ENCODE assay signal across 1 cellular context in the genomic region with DNA sequence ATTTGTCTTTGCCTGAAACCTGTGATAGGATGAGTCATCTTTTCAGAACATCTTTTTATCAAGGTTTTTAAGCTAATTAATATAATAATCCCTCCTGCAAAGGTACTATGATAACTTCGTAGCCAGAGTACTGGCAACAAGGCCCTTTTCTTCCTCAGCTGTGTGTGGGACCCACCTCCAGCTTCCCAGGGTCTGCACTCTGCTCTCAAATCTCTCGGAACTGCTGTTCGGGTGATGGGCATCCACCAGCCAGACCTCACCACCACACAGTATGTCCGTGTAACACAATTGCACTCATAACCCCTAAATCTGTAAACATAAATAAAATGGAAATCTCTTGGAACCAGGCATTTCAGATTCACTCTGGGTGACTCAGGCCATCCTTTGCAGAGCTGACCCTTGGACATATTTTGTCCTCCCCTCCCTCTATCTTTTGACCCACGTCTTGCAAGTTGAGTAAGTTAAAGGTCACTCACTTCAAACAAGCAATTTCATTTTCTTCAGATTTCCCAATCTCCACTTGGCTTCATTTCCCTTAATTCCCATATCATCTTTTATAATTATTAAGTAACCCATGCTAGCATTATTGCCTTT.
TF ChIP-seq lines count a peak whose summit lies in the region.

No MANE protein-coding gene starts in this region.

TF ChIP-seq in A549, 52 proteins besides CTCF, POLR2A, EP300 and RAD21 (continued from another document):
- TF ChIP-seq MYC (IDR thresholded peaks at IDR 0.05; ENCODE audit: borderline replicate concordance, low read length), result no peak
